8 cellular contexts compared by ENCODE assay signal in genomic region chr3:94004301-94004910, GRCh38. TPM values are rescaled to one million over a fixed set of nuclear protein-coding genes. Genes with fewer than 3 reads are reported as not detected.
DNase-seq lines count a peak whose midpoint lies in the region; FAIRE-seq and TF ChIP-seq lines count a peak whose summit lies in the region.

No MANE protein-coding gene starts in this region.

- H3K36me3 ChIP-seq in KMS-11 (ENCODE audit: insufficient read depth): no peaks in the 10 kb centered on the region
- no peaks in the 10 kb centered on the region for H3K36me3 ChIP-seq in muscle layer of duodenum (ENCODE audit: control insufficient read depth in 1 of 2, insufficient read depth in 2 of 2, low read length in 2 of 2)

- no peaks in the 10 kb centered on the region for H4K20me1 ChIP-seq in KMS-11 (ENCODE audit: insufficient read depth)

- H3K79me2 ChIP-seq in KMS-11 (ENCODE audit: insufficient read depth, low read depth): no peaks in the 10 kb centered on the region

- peak; percentile 67 for TF ChIP-seq CTCF in KMS-11 (conservative IDR thresholded peaks at IDR 0.05; ENCODE audit: low read depth, low read length)

- peak overlapping the region; percentile 55 for H3K4me2 ChIP-seq in KMS-11

- H3K9me3 ChIP-seq in muscle layer of duodenum (ENCODE audit: control insufficient read depth in 1 of 2, low read length in 2 of 2): no peaks in the 10 kb centered on the region

- H3K27me3 ChIP-seq in KMS-11 (ENCODE audit: insufficient read depth, low read depth): no peaks in the 10 kb centered on the region
- no peaks in the 10 kb centered on the region for H3K27me3 ChIP-seq in muscle layer of duodenum (ENCODE audit: low read depth, low read length)

- peak; percentile 62 for DNase-seq in A172 (ENCODE audit: low spot score)
- DNase-seq in GF-D8 (lab: John Stamatoyannopoulos, UW): peak; percentile 25
- DNase-seq in H4 (ENCODE audit: low spot score): peak; percentile 76
- peak; percentile 48 for DNase-seq in SKM-1 (lab: John Stamatoyannopoulos, UW; ENCODE audit: unreplicated experiment)
- no peak for DNase-seq in middle frontal gyrus (ENCODE audit: extremely low spot score, low spot score)

- H3K27ac ChIP-seq in KMS-11 (no peak overlapping the region), muscle layer of duodenum (ENCODE audit: low read length) (no peak overlapping the region)

- H2AFZ ChIP-seq in KMS-11 (ENCODE audit: low read depth): no peak overlapping the region

- peaks cover 7% of the 10 kb centered on the region for H3K4me1 ChIP-seq in KMS-11 (ENCODE audit: low read depth, poor library complexity, severe bottlenecking)
- no peaks in the 10 kb centered on the region for H3K4me1 ChIP-seq in muscle layer of duodenum (ENCODE audit: control insufficient read depth in 1 of 2, insufficient read depth in 2 of 2, low read length in 2 of 2)

- FAIRE-seq in endometrium (lab: Jason Lieb, UNC): peak; percentile 89

- H3K9ac ChIP-seq in KMS-11: no peak overlapping the region

- H3K4me3 ChIP-seq in KMS-11 (IDR thresholded peaks at IDR 0.05; ENCODE audit: insufficient read depth, low read depth, low read length): no peak overlapping the region
- H3K4me3 ChIP-seq in muscle layer of duodenum (ENCODE audit: low read depth in 1 of 2, low read length in 2 of 2): peak overlapping the region; percentile 48 to 49

RNA-seq across cellular contexts. Expression of gene STX19, which starts 24.0 kb away (rescaled TPM):
- not detected in 2 replicates for total RNA-seq in A172 (2014; rRNA removed; shearing (Covaris generic))
- not detected in 2 replicates for total RNA-seq in H4 (2014; rRNA removed; shearing (Covaris generic))

RNA-seq across cellular contexts. Expression of gene ARL13B, which starts 24.5 kb away (rescaled TPM):
- total RNA-seq in A172 (2014; rRNA removed; shearing (Covaris generic)): 21.3 and 24.8 TPM in 2 replicates
- total RNA-seq in H4 (2014; rRNA removed; shearing (Covaris generic)): 6.8 and 8.6 TPM in 2 replicates

RNA-seq across cellular contexts. Expression of gene PROS1, which starts 30.7 kb away (rescaled TPM):
- total RNA-seq in A172 (2014; rRNA removed; shearing (Covaris generic)): 58.8 and 73.0 TPM in 2 replicates
- 10.3 and 10.9 TPM in 2 replicates for total RNA-seq in H4 (2014; rRNA removed; shearing (Covaris generic))

RNA-seq across cellular contexts. Expression of gene DHFR2, which starts 58.3 kb away (rescaled TPM):
- total RNA-seq in A172 (2014; rRNA removed; shearing (Covaris generic)): 4.0 and 6.8 TPM in 2 replicates
- 3.9 and 5.8 TPM in 2 replicates for total RNA-seq in H4 (2014; rRNA removed; shearing (Covaris generic))

RNA-seq across cellular contexts. Expression of gene NSUN3, which starts 58.5 kb away (rescaled TPM):
- total RNA-seq in A172 (2014; rRNA removed; shearing (Covaris generic)): 15.4 and 16.7 TPM in 2 replicates
- 6.7 and 13.3 TPM in 2 replicates for total RNA-seq in H4 (2014; rRNA removed; shearing (Covaris generic))
